Comparison of ENCODE assay signal across 27 cellular contexts in genomic region chr20:22890605-22891300, GRCh38.
"Had no signal": no experiment of that assay in that cellular context is flagged by ENCODE, and none has a peak within 500 bp of the region (broad histone marks: within the 10 kb centered on the region; RNA-seq: fewer than 3 reads in every experiment).

No MANE protein-coding gene starts in this region.

- H3K27ac Mint-ChIP-seq: activated B cell treated with CpG ODN at 0.5 μM for 24 hours; activated CD4-positive, alpha-beta T cell treated with anti-CD3 and anti-CD28 coated beads, Interleukin-2, amount 10 ng/mL, durations not matched to agents 24 days and 14 days; activated naive CD4-positive, alpha-beta T cell treated with anti-CD3 and anti-CD28 coated beads, Interleukin-2, amount 50 U/mL, for 72 hours; activated naive CD8-positive, alpha-beta T cell treated with anti-CD3 and anti-CD28 coated beads, Interleukin-2, amount 50 U/mL, for 24 hours; T-helper 17 cell had no signal

- H3K4me1 ChIP-seq: ascending aorta, body of pancreas, Peyer's patch had no signal

- H3K4me1 Mint-ChIP-seq: activated B cell treated with CpG ODN at 0.5 μM for 24 hours; activated CD4-positive, alpha-beta T cell treated with anti-CD3 and anti-CD28 coated beads, Interleukin-2, amount 10 ng/mL, durations not matched to agents 24 days and 14 days; activated naive CD8-positive, alpha-beta T cell treated with anti-CD3 and anti-CD28 coated beads, Interleukin-2, amount 50 U/mL, for 24 hours; T-helper 17 cell had no signal

- H3K27me3 ChIP-seq: ascending aorta, body of pancreas, MG63, Peyer's patch had no signal

- H3K36me3 ChIP-seq: ascending aorta, MG63, Peyer's patch had no signal

- H3K9me3 Mint-ChIP-seq: activated B cell treated with CpG ODN at 0.5 μM for 24 hours; activated naive CD8-positive, alpha-beta T cell treated with anti-CD3 and anti-CD28 coated beads, Interleukin-2, amount 50 U/mL, for 24 hours had no signal

- H3K27ac ChIP-seq: ascending aorta, body of pancreas, Peyer's patch had no signal

- H3K9me3 ChIP-seq: ascending aorta, body of pancreas, MG63, Peyer's patch had no signal

- H3K4me3 ChIP-seq: ascending aorta, body of pancreas, MG63, Peyer's patch had no signal

- H3K27me3 Mint-ChIP-seq: activated B cell treated with CpG ODN at 0.5 μM for 24 hours; activated CD4-positive, alpha-beta T cell treated with anti-CD3 and anti-CD28 coated beads, Interleukin-2, amount 10 ng/mL, durations not matched to agents 24 days and 14 days had no signal

- H3K4me3 Mint-ChIP-seq: activated B cell treated with CpG ODN at 0.5 μM for 24 hours; activated CD4-positive, alpha-beta T cell treated with anti-CD3 and anti-CD28 coated beads, Interleukin-2, amount 10 ng/mL, durations not matched to agents 24 days and 14 days; activated naive CD8-positive, alpha-beta T cell treated with anti-CD3 and anti-CD28 coated beads, Interleukin-2, amount 50 U/mL, for 24 hours; activated T-cell treated with anti-CD3 and anti-CD28 coated beads, Interleukin-2, amount 50 U/mL, for 4 hours; T-helper 17 cell had no signal

- DNase-seq: activated B cell treated with CpG ODN at 0.5 μM for 24 hours; activated CD4-positive, alpha-beta T cell treated with anti-CD3 and anti-CD28 coated beads for 1 hour; activated CD4-positive, alpha-beta T cell treated with anti-CD3 and anti-CD28 coated beads, Interleukin-2, amount 10 ng/mL, durations not matched to agents 24 days and 14 days; activated CD4-positive, alpha-beta T cell treated with anti-CD3 and anti-CD28 coated beads, Interleukin-2, amount 50 U/mL, for 48 hours; activated effector memory CD4-positive, alpha-beta T cell treated with anti-CD3 and anti-CD28 coated beads, Interleukin-2, amount 50 U/mL, for 16 hours; activated naive CD4-positive, alpha-beta T cell treated with Interleukin-2 at 50 U/mL for 16 hours; activated naive CD8-positive, alpha-beta T cell treated with anti-CD3 and anti-CD28 coated beads, Interleukin-2, amount 50 U/mL, for 24 hours; activated T-cell treated with anti-CD3 and anti-CD28 coated beads, Interleukin-2, amount 50 U/mL, for 4 hours; amniotic stem cell; body of pancreas; central memory CD4-positive, alpha-beta T cell; MG63; NCI-H1105 treated with DMSO at 0.1 percent for 48 hours; NCI-H1436 treated with DMSO at 0.1 percent for 48 hours; NCI-H187; NCI-H2081; NCI-H2171 treated with DMSO at 0.1 percent for 48 hours; NCI-H226; NCI-H510A; NCI-H526 treated with DMSO at 0.1 percent for 48 hours; NCI-H82; Peyer's patch; SIG-M5; T-helper 17 cell; T-helper 9 cell had no signal

- ATAC-seq: activated naive CD4-positive, alpha-beta T cell treated with anti-CD3 and anti-CD28 coated beads, Interleukin-2, amount 50 U/mL, for 72 hours; activated naive CD8-positive, alpha-beta T cell treated with anti-CD3 and anti-CD28 coated beads, Interleukin-2, amount 50 U/mL, for 24 hours; activated T-cell treated with anti-CD3 and anti-CD28 coated beads, Interleukin-2, amount 50 U/mL, for 4 hours; body of pancreas; T-helper 17 cell had no signal
